ENCODE assay signal across 8 cellular contexts in genomic region chr17:51461578-51462004, GRCh38.
DNase-seq lines count a peak whose midpoint lies in the region; ATAC-seq and TF ChIP-seq lines count a peak whose summit lies in the region.

No MANE protein-coding gene starts in this region.

- peak; percentile 87 for ATAC-seq in HG02884 (IDR thresholded peaks at IDR 0.05; ENCODE audit: unreplicated experiment)
- ATAC-seq in naive thymus-derived CD8-positive, alpha-beta T cell, result peak; percentile 58 to 65

- H3K4me3 ChIP-seq in endodermal cell (ENCODE audit: low read length), result no peak overlapping the region
- H3K4me3 ChIP-seq in testis, result peak overlapping the region in 1 of 2 donors; percentile 18

- H3K27me3 Mint-ChIP-seq in endodermal cell (ENCODE audit: insufficient read depth), result peaks cover 32% of the 10 kb centered on the region
- H3K27me3 Mint-ChIP-seq in naive thymus-derived CD8-positive, alpha-beta T cell, result peaks cover 0 to 5% (median 0%) of the 10 kb centered on the region in 5 donors

- 58 to 75% methylated on average over 7 to 11 of the region's 11 CpGs for WGBS in endodermal cell (ENCODE audit: insufficient coverage in 1 of 2, insufficient read length in 1 of 2), 2 experiments
- WGBS in testis, 2 donors, result 39 to 61% methylated on average over 6 to 11 of the region's 11 CpGs

- H3K9me3 Mint-ChIP-seq in endodermal cell, result no peaks in the 10 kb centered on the region
- no peaks in the 10 kb centered on the region for H3K9me3 Mint-ChIP-seq in naive thymus-derived CD8-positive, alpha-beta T cell

- TF ChIP-seq CTCF in endodermal cell (conservative IDR thresholded peaks at IDR 0.05) (peak; percentile 93), testis (IDR thresholded peaks at IDR 0.05) (peak in 2 of 3 experiments; percentile 45 to 62)

- H3K9ac ChIP-seq in endodermal cell (ENCODE audit: extremely low read depth, low read length, poor library complexity, severe bottlenecking), result no peak overlapping the region

- no peaks in the 10 kb centered on the region for H3K36me3 ChIP-seq in endodermal cell (ENCODE audit: control insufficient read depth, insufficient read depth, low read length)
- H3K36me3 ChIP-seq in testis (ENCODE audit: low read depth, missing control alignments), result no peaks in the 10 kb centered on the region

- no peaks in the 10 kb centered on the region for H3K9me3 ChIP-seq in endodermal cell (ENCODE audit: control insufficient read depth, low read length)
- H3K9me3 ChIP-seq in testis, result no peaks in the 10 kb centered on the region

- H3K4me1 ChIP-seq in endodermal cell (ENCODE audit: control insufficient read depth, insufficient read depth, low read length) (no peaks in the 10 kb centered on the region), testis (no peaks in the 10 kb centered on the region)

- no peak overlapping the region for H3K4me3 Mint-ChIP-seq in endodermal cell
- H3K4me3 Mint-ChIP-seq in naive thymus-derived CD8-positive, alpha-beta T cell, result no peak overlapping the region

- intact Hi-C loops in testis (cut with DNase I; ENCODE audit: low total_unique reads), result no loop called here

- H3K4me1 Mint-ChIP-seq in endodermal cell, result peaks cover 7% of the 10 kb centered on the region
- H3K4me1 Mint-ChIP-seq in naive thymus-derived CD8-positive, alpha-beta T cell, result no peaks in the 10 kb centered on the region

- no peaks in the 10 kb centered on the region for H3K36me3 Mint-ChIP-seq in endodermal cell (ENCODE audit: low read depth)
- H3K36me3 Mint-ChIP-seq in naive thymus-derived CD8-positive, alpha-beta T cell, result no peaks in the 10 kb centered on the region

- POLR2A ChIA-PET in naive thymus-derived CD8-positive, alpha-beta T cell (lab: Charles Lee), result interaction anchor here (0.6 kb wide), 1 partner anchor 192 kb away, joined by 3 read pairs; no protein-coding TSS in a partner anchor

- no peak overlapping the region for H3K27ac ChIP-seq in endodermal cell (ENCODE audit: low read depth, low read length)
- no peak overlapping the region for H3K27ac ChIP-seq in testis

- peaks cover 12% of the 10 kb centered on the region for H3K27me3 ChIP-seq in endodermal cell (ENCODE audit: control insufficient read depth, insufficient read depth, low read length, poor library complexity, severe bottlenecking)
- no peaks in the 10 kb centered on the region for H3K27me3 ChIP-seq in testis

- no peak overlapping the region for H3K27ac Mint-ChIP-seq in endodermal cell
- H3K27ac Mint-ChIP-seq in naive thymus-derived CD8-positive, alpha-beta T cell, result no peak overlapping the region

- TF ChIP-seq POLR2A in testis (IDR thresholded peaks at IDR 0.05), result no peak

- peak; percentile 11 for DNase-seq in NCI-H1436 (lab: John Stamatoyannopoulos, UW)
- DNase-seq in NCI-H1436 treated with DMSO at 0.1 percent for 48 hours (lab: John Stamatoyannopoulos, UW), result no peak
- DNase-seq in NCI-H446 treated with DMSO at 0.1 percent for 48 hours (lab: John Stamatoyannopoulos, UW), result peak; percentile 64
- DNase-seq in activated CD4-positive, alpha-beta T cell treated with anti-CD3 and anti-CD28 coated beads, Interleukin-2, amount 50 U/mL, for 48 hours, result peak; percentile 60 to 69
- peak; percentile 97 for DNase-seq in endodermal cell
- peak; percentile 4 to 64 (median 18) for DNase-seq in naive thymus-derived CD8-positive, alpha-beta T cell
- peak; percentile 79 for DNase-seq in testis
